In genomic region chr6:157235600-157236039, GRCh38 we compare ENCODE assay signal across 8 cellular contexts.
DNase-seq lines count a peak whose midpoint lies in the region; ATAC-seq and TF ChIP-seq lines count a peak whose summit lies in the region.

No MANE protein-coding gene starts in this region.

- intact Hi-C loops in prostate gland (cut with DNase I): loop anchor here (2.0 kb wide), 1 partner anchor 39 kb away; no protein-coding TSS in a partner anchor

- peak overlapping the region; percentile 92 for H3K4me3 Mint-ChIP-seq in T-helper 1 cell treated with Interleukin-12 subunit alpha and Interleukin-12 subunit beta and Interleukin-4 antibody, amounts not matched to agents 30 μg/mL and 1 μg/mL, for 36 hours

- TF ChIP-seq POLR2A in prostate gland (IDR thresholded peaks at IDR 0.05): no peak

- in situ Hi-C loops in brain microvascular endothelial cell (cut with HindIII; ENCODE audit: low pct_ligation_motif_present, low sequenced_read_pairs): no loop called here

- no peaks in the 10 kb centered on the region for H3K4me1 ChIP-seq in prostate gland (replicated peaks)

- WGBS in prostate gland: 2% methylated on average over 27 of the region's 28 CpGs

- peak; percentile 67 for DNase-seq in GM20000 (ENCODE audit: low spot score)
- peak; percentile 37 for DNase-seq in brain microvascular endothelial cell
- DNase-seq in hippocampal formation (lab: John Stamatoyannopoulos, UW): peak; percentile 25 to 53
- DNase-seq in prostate gland (ENCODE audit: low spot score): no peak
- DNase-seq in HEK293T (ENCODE audit: extremely low spot score): no peak
- DNase-seq in NCI-H1436 treated with DMSO at 0.1 percent for 48 hours (lab: John Stamatoyannopoulos, UW): no peak

- H3K36me3 Mint-ChIP-seq in T-helper 1 cell treated with Interleukin-12 subunit alpha and Interleukin-12 subunit beta and Interleukin-4 antibody, amounts not matched to agents 30 μg/mL and 1 μg/mL, for 36 hours (ENCODE audit: low read depth): peaks cover 6% of the 10 kb centered on the region

- H3K36me3 ChIP-seq in brain microvascular endothelial cell (replicated peaks): no peaks in the 10 kb centered on the region
- H3K36me3 ChIP-seq in prostate gland: no peaks in the 10 kb centered on the region

- CTCF ChIA-PET in HEK293T (lab: Yijun Ruan, JAX): no interaction called here

- H3K27me3 Mint-ChIP-seq in T-helper 1 cell treated with Interleukin-12 subunit alpha and Interleukin-12 subunit beta and Interleukin-4 antibody, amounts not matched to agents 30 μg/mL and 1 μg/mL, for 36 hours (ENCODE audit: low read depth): peaks cover 50% of the 10 kb centered on the region

- POLR2A ChIA-PET in HEK293T (lab: Yijun Ruan, JAX): no interaction called here

- no peaks in the 10 kb centered on the region for H3K9me3 ChIP-seq in prostate gland

- H3K27me3 ChIP-seq in brain microvascular endothelial cell (replicated peaks): peaks cover 12% of the 10 kb centered on the region
- H3K27me3 ChIP-seq in prostate gland (replicated peaks; ENCODE audit: insufficient read depth): no peaks in the 10 kb centered on the region

- H3K4me1 Mint-ChIP-seq in T-helper 1 cell treated with Interleukin-12 subunit alpha and Interleukin-12 subunit beta and Interleukin-4 antibody, amounts not matched to agents 30 μg/mL and 1 μg/mL, for 36 hours (ENCODE audit: low read depth): peaks cover 15% of the 10 kb centered on the region

- no peak for ATAC-seq in HG02970 (IDR thresholded peaks at IDR 0.05; ENCODE audit: low FRiP score, unreplicated experiment)

- H3K4me3 ChIP-seq in brain microvascular endothelial cell (ENCODE audit: low read depth, low read length) (peak overlapping the region; percentile 50), prostate gland (peak overlapping the region; percentile 37 to 49)

- H3K27ac Mint-ChIP-seq in T-helper 1 cell treated with Interleukin-12 subunit alpha and Interleukin-12 subunit beta and Interleukin-4 antibody, amounts not matched to agents 30 μg/mL and 1 μg/mL, for 36 hours: peak overlapping the region; percentile 45

- H3K27ac ChIP-seq in brain microvascular endothelial cell (no peak overlapping the region), prostate gland (peak overlapping the region; percentile 51 to 68)

- H3K9me3 Mint-ChIP-seq in T-helper 1 cell treated with Interleukin-12 subunit alpha and Interleukin-12 subunit beta and Interleukin-4 antibody, amounts not matched to agents 30 μg/mL and 1 μg/mL, for 36 hours: peaks cover 5% of the 10 kb centered on the region

- TF ChIP-seq CTCF in GM20000 (IDR thresholded peaks at IDR 0.05; ENCODE audit: extremely low read depth, missing control alignments) (no peak), brain microvascular endothelial cell (IDR thresholded peaks at IDR 0.05; ENCODE audit: low read depth, low read length, missing control alignments) (peak; percentile 83), prostate gland (IDR thresholded peaks at IDR 0.05) (peak in 2 of 4 experiments; percentile 66)

TF ChIP-seq in HEK293T, 16 proteins besides CTCF, POLR2A, EP300 and RAD21:
- no peak for TF ChIP-seq TARDBP (IDR thresholded peaks at IDR 0.05)
- TF ChIP-seq SP1 (IDR thresholded peaks at IDR 0.05): no peak
- TF ChIP-seq PKNOX1 (IDR thresholded peaks at IDR 0.05): no peak
- TF ChIP-seq CTBP1 (IDR thresholded peaks at IDR 0.05; ENCODE audit: borderline replicate concordance): no peak
- no peak for TF ChIP-seq BHLHE40 (IDR thresholded peaks at IDR 0.05; ENCODE audit: borderline replicate concordance)
- no peak for TF ChIP-seq ELF4 (IDR thresholded peaks at IDR 0.05)

Comparison
In these comparisons a context has a peak if more than half of its experiments do, and no peak if none do; other contexts are left out.
1. DNase-seq: peak in GM20000 (single experiment), brain microvascular endothelial cell (single experiment) and hippocampal formation (2 of 2); none in prostate gland (single experiment), HEK293T (single experiment) and NCI-H1436 treated with DMSO at 0.1 percent for 48 hours (single experiment).